In the genomic region with DNA sequence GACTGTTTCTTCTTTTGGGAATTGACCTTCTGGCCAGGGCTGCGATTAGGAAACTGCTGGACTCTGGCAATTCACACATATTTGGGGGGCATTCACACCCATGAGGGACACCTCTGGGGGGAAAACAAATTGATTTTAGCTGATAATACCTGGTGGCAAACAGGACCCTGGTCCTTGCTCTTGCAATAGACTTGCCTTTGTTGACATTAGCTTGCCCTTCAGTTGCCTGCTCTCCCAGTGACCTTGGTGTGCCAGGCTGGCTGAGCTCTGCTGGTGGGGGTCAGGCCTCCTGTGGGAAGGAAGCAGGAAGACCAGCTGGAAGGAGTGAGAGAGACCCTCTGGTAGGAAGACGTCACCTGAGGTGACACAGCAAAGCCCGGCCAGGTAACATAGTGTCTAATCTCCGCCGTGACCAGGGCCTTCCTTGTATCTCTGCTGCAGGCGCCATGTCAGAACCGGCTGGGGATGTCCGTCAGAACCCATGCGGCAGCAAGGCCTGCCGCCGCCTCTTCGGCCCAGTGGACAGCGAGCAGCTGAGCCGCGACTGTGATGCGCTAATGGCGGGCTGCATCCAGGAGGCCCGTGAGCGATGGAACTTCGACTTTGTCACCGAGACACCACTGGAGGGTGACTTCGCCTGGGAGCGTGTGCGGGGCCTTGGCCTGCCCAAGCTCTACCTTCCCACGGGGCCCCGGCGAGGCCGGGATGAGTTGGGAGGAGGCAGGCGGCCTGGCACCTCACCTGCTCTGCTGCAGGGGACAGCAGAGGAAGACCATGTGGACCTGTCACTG, we compare ENCODE assay signal across 8 cellular contexts. TPM values are rescaled to one million over a fixed set of nuclear protein-coding genes. Genes with fewer than 3 reads are reported as not detected.
DNase-seq lines count a peak whose midpoint lies in the region; ATAC-seq, FAIRE-seq and TF ChIP-seq lines count a peak whose summit lies in the region.
"Had no signal": no experiment of that assay in that cellular context is flagged by ENCODE, and none has a peak within 500 bp of the region (broad histone marks: within the 10 kb centered on the region; RNA-seq: fewer than 3 reads in every experiment).

No MANE protein-coding gene starts in this region.

- H3K79me2 ChIP-seq in DOHH2 (ENCODE audit: control insufficient read depth, low read length) (peaks cover 49% of the 10 kb centered on the region), mammary epithelial cell (ENCODE audit: insufficient read depth, low read length) (peaks cover 68% of the 10 kb centered on the region), osteoblast (ENCODE audit: insufficient read depth, low read length) (peaks cover 57% of the 10 kb centered on the region)

- no peak overlapping the region for H3K14ac ChIP-seq in IMR-90 (replicated peaks; ENCODE audit: low read depth, low read length)

- H4K20me1 ChIP-seq in DOHH2 (ENCODE audit: control insufficient read depth, insufficient read depth, low read depth, low read length) = no peaks in the 10 kb centered on the region
- H4K20me1 ChIP-seq in IMR-90 (ENCODE audit: insufficient read depth, low read length) = peaks cover 100% of the 10 kb centered on the region
- H4K20me1 ChIP-seq in mammary epithelial cell (ENCODE audit: insufficient read depth, low read length) = peaks cover 14% of the 10 kb centered on the region
- peaks cover 75% of the 10 kb centered on the region for H4K20me1 ChIP-seq in osteoblast (ENCODE audit: insufficient read depth, low read length)

- WGBS in IMR-90 (ENCODE audit: extremely low coverage in 2 of 2, insufficient read length in 1 of 2), 2 experiments = 99% methylated on average over 20 of the region's 29 CpGs; no CpG with 5 or more reads in 1 of the 2 experiments
- WGBS in mammary epithelial cell (ENCODE audit: low coverage, missing lambda C conversion rate) = 97% methylated on average over 18 of the region's 29 CpGs

- peaks cover 19 to 60% of the 10 kb centered on the region in 2 experiments; a peak in 3 of 4 replicates for H3K79me1 ChIP-seq in IMR-90 (ENCODE audit: low read depth in 1 of 2, low read length in 2 of 2)

- no peak overlapping the region for H2BK5ac ChIP-seq in IMR-90 (ENCODE audit: low read depth, low read length, poor library complexity, severe bottlenecking)

- H3K4me2 ChIP-seq in DOHH2 (ENCODE audit: low read length) (peak overlapping the region; percentile 96), IMR-90 (ENCODE audit: low read depth, low read length) (peak overlapping the region; percentile 5; the same call in 1 of the 2 replicates), mammary epithelial cell (ENCODE audit: insufficient read depth, low read depth, low read length) (no peak overlapping the region), osteoblast (ENCODE audit: insufficient read depth, low read length) (no peak overlapping the region)

- POLR2A ChIA-PET in IMR-90 (lab: Charles Lee; ENCODE audit: unreplicated experiment) = interaction anchor here (0.5 to 1.5 kb wide), 4 partner anchors 16 to 655 kb away, joined by 4 to 6 read pairs (median 4); no protein-coding TSS in a partner anchor

- no peak overlapping the region for H2BK15ac ChIP-seq in IMR-90 (ENCODE audit: low read depth, low read length)

- no peak overlapping the region for H3K56ac ChIP-seq in IMR-90 (ENCODE audit: extremely low read depth, insufficient read depth, low read length)

- peaks cover 26% of the 10 kb centered on the region for H3F3A ChIP-seq in DOHH2 (ENCODE audit: control insufficient read depth, insufficient read depth)

- BruUV-seq in IMR-90 (replicated peaks; lab: Mats Ljungman, UMichigan) (no TSS peak), mammary epithelial cell (replicated peaks; lab: Mats Ljungman, UMichigan) (no TSS peak)

- intact Hi-C loops in IMR-90 (cut with micrococcal nuclease) (loop anchor here (5.0 kb wide), 1 partner anchor 262 kb away; no protein-coding TSS in a partner anchor), mammary epithelial cell (cut with micrococcal nuclease) (loop anchor here (2.0 kb wide), 1 partner anchor 243 kb away; no protein-coding TSS in a partner anchor)

- no peak for TF ChIP-seq RAD21 in IMR-90 (IDR thresholded peaks at IDR 0.05; ENCODE audit: low read length)

- no peak for TF ChIP-seq POLR2A in IMR-90 (IDR thresholded peaks at IDR 0.05; ENCODE audit: low read depth, low read length)

- CTCF ChIA-PET in IMR-90 (lab: Yijun Ruan, JAX) (interaction anchor here (0.6 kb wide), 1 partner anchor 63 kb away, joined by 3 read pairs; no protein-coding TSS in a partner anchor), mammary epithelial cell (lab: Charles Lee; ENCODE audit: low non-redundant PET) (no interaction called here)

- FAIRE-seq in urothelium cell line (lab: Jason Lieb, UNC) = no peak
- FAIRE-seq: endometrium had no signal

- no peak overlapping the region for H4K8ac ChIP-seq in IMR-90 (ENCODE audit: low read depth in 2 of 2, low read length in 2 of 2)

- H3K9me3 ChIP-seq in DOHH2 (ENCODE audit: control insufficient read depth, insufficient read depth, low read length) (no peaks in the 10 kb centered on the region), IMR-90 (ENCODE audit: control insufficient read depth, insufficient read depth, low read length) (no peaks in the 10 kb centered on the region), mammary epithelial cell (replicated peaks; ENCODE audit: insufficient read depth, low read length) (no peaks in the 10 kb centered on the region), osteoblast (ENCODE audit: low read depth, low read length) (no peaks in the 10 kb centered on the region)

- H3K9me2 ChIP-seq in DOHH2 (replicated peaks; ENCODE audit: control insufficient read depth, low read length) = no peaks in the 10 kb centered on the region

- DNase-seq in IMR-90 (no peak), mammary epithelial cell (no peak), osteoblast (ENCODE audit: insufficient read length, low spot score, missing footprints) (no peak), kidney glomerular epithelial cell (lab: John Stamatoyannopoulos, UW) (no peak), urothelium cell line (ENCODE audit: low spot score) (no peak)

- no peak overlapping the region for H2AK9ac ChIP-seq in IMR-90 (replicated peaks; ENCODE audit: low read depth, low read length, poor library complexity)

- no peak overlapping the region for H3K18ac ChIP-seq in IMR-90 (ENCODE audit: low read depth, low read length)

- H2BK120ac ChIP-seq in IMR-90 (ENCODE audit: low read depth, low read length) = no peak overlapping the region

- no peak overlapping the region for H2AK5ac ChIP-seq in IMR-90 (ENCODE audit: low read depth, low read length)

- peaks cover 93% of the 10 kb centered on the region for H3K4me1 ChIP-seq in DOHH2 (ENCODE audit: control insufficient read depth, low read length)
- peaks cover 3% of the 10 kb centered on the region for H3K4me1 ChIP-seq in IMR-90 (ENCODE audit: control insufficient read depth, insufficient read depth, low read length)
- peaks cover 26% of the 10 kb centered on the region for H3K4me1 ChIP-seq in mammary epithelial cell (ENCODE audit: insufficient read depth, low read length)
- H3K4me1 ChIP-seq in osteoblast (ENCODE audit: insufficient read depth, low read length) = peaks cover 19% of the 10 kb centered on the region

- TF ChIP-seq CTCF in DOHH2 (IDR thresholded peaks at IDR 0.05; ENCODE audit: low read depth, low read length, poor library complexity, severe bottlenecking) (no peak), IMR-90 (conservative IDR thresholded peaks at IDR 0.05; ENCODE audit: low read depth, low read length) (no peak), mammary epithelial cell (conservative IDR thresholded peaks at IDR 0.05 in 1 of 2, IDR thresholded peaks at IDR 0.05 in 1 of 2; ENCODE audit: extremely low read depth in 1 of 2, insufficient read depth in 1 of 2, low read depth in 1 of 2, low read length in 2 of 2) (no peak), osteoblast (IDR thresholded peaks at IDR 0.05; ENCODE audit: extremely low read depth, low read depth, low read length) (no peak)

- H3K4me3 ChIP-seq in DOHH2 (ENCODE audit: low read length) = peak overlapping the region; percentile 96
- no peak overlapping the region for H3K4me3 ChIP-seq in IMR-90 (ENCODE audit: insufficient read depth, low read depth, low read length)
- H3K4me3 ChIP-seq in mammary epithelial cell (replicated peaks in 1 of 3; ENCODE audit: insufficient read depth in 1 of 3, low read depth in 2 of 3, low read length in 3 of 3) = no peak overlapping the region
- H3K4me3 ChIP-seq in osteoblast (ENCODE audit: insufficient read depth, low read length) = peak overlapping the region; percentile 29

- H3K27ac ChIP-seq in DOHH2 (ENCODE audit: low read depth, low read length) (peak overlapping the region; percentile 89), IMR-90 (ENCODE audit: insufficient read depth, low read length) (no peak overlapping the region), mammary epithelial cell (ENCODE audit: insufficient read depth, low read depth, low read length) (peak overlapping the region; percentile 91), osteoblast (ENCODE audit: low read depth, low read length) (no peak overlapping the region)

- H3K27me3 ChIP-seq in DOHH2 (ENCODE audit: control insufficient read depth, low read length) = peaks cover 19% of the 10 kb centered on the region
- H3K27me3 ChIP-seq in IMR-90 (ENCODE audit: control insufficient read depth, insufficient read depth, low read length) = no peaks in the 10 kb centered on the region
- H3K27me3 ChIP-seq in mammary epithelial cell (ENCODE audit: insufficient read depth, low read length) = no peaks in the 10 kb centered on the region
- H3K27me3 ChIP-seq in osteoblast (ENCODE audit: insufficient read depth, low read length) = no peaks in the 10 kb centered on the region

- no peak overlapping the region for H3K23ac ChIP-seq in IMR-90 (ENCODE audit: low read depth, low read length)

- dilution Hi-C loops in IMR-90 (cut with HindIII; ENCODE audit: low sequenced_read_pairs, unreplicated experiment) (no loop called here), mammary epithelial cell (cut with HindIII; ENCODE audit: low sequenced_read_pairs) (loop anchor here (5.0 kb wide), 2 partner anchors 62 to 87 kb away; no protein-coding TSS in a partner anchor)

- H3K9ac ChIP-seq in IMR-90 (ENCODE audit: low read depth, low read length) (no peak overlapping the region), mammary epithelial cell (ENCODE audit: insufficient read depth, low read length) (peak overlapping the region; percentile 60)

- H4K5ac ChIP-seq in IMR-90 (ENCODE audit: low read depth, low read length) = no peak overlapping the region

- no peak overlapping the region for H4K91ac ChIP-seq in IMR-90 (ENCODE audit: insufficient read depth, low read depth, low read length)

- H3K4ac ChIP-seq in IMR-90 (ENCODE audit: low read depth, low read length) = no peak overlapping the region

- in situ Hi-C loops in IMR-90 (cut with MboI; ENCODE audit: low sequenced_read_pairs) = loop anchor here (5.0 kb wide), 1 partner anchor 62 kb away; no protein-coding TSS in a partner anchor
- in situ Hi-C loops in mammary epithelial cell (cut with MboI; ENCODE audit: low sequenced_read_pairs in 2 of 2) = loop anchor here in 1 of 2 donors (5.0 kb wide), 1 partner anchor 62 kb away; no protein-coding TSS in a partner anchor

- peaks cover 7% of the 10 kb centered on the region; the same call in 1 of the 2 replicates for H3K9me1 ChIP-seq in IMR-90 (ENCODE audit: insufficient read depth, low read length)

- H2BK20ac ChIP-seq in IMR-90 (ENCODE audit: low read depth, low read length) = no peak overlapping the region

- H2AFZ ChIP-seq in IMR-90 (replicated peaks; ENCODE audit: low read length, poor library complexity) = no peak overlapping the region
- no peak overlapping the region for H2AFZ ChIP-seq in mammary epithelial cell (ENCODE audit: low read depth, low read length)
- H2AFZ ChIP-seq in osteoblast (ENCODE audit: low read length) = no peak overlapping the region

- ATAC-seq in IMR-90 (ENCODE audit: low read depth) = no peak
- ATAC-seq in GM19324 (IDR thresholded peaks at IDR 0.05; ENCODE audit: low FRiP score, unreplicated experiment) = no peak

- H3K36me3 ChIP-seq in DOHH2 (ENCODE audit: control insufficient read depth, low read length) (peaks cover 62% of the 10 kb centered on the region), IMR-90 (ENCODE audit: control insufficient read depth, insufficient read depth, low read length) (peaks cover 62% of the 10 kb centered on the region), mammary epithelial cell (ENCODE audit: insufficient read depth, low read length) (peaks cover 33% of the 10 kb centered on the region), osteoblast (ENCODE audit: insufficient read depth, low read length) (peaks cover 71% of the 10 kb centered on the region)

RNA-seq across cellular contexts. Expression of a gene that starts 5.3 kb away (rescaled TPM):
- 155 and 171 TPM in 2 replicates for total RNA-seq in IMR-90 (2012; rRNA removed)
- 558 and 576 TPM in 2 replicates for polyA plus RNA-seq in IMR-90 (2012; rRNA removed)
- polyA plus RNA-seq in IMR-90 (2012; cell fraction: cytosol; rRNA removed) = 616 and 909 TPM in 2 replicates
- polyA plus RNA-seq in IMR-90 (2012; cell fraction: nucleus; rRNA removed; ENCODE audit: low replicate concordance) = 366 and 434 TPM in 2 replicates
- 100 to 1,000 TPM; 687 to 707 TPM for total RNA-seq in mammary epithelial cell
- polyA plus RNA-seq in mammary epithelial cell = 414 TPM
- polyA minus RNA-seq in mammary epithelial cell = 451 TPM
- 456 and 461 TPM in 2 replicates for total RNA-seq in osteoblast

RNA-seq across cellular contexts. Expression of a gene that starts 13.8 kb away (rescaled TPM):
- total RNA-seq in IMR-90 (2012; rRNA removed) (not detected in 2 replicates), mammary epithelial cell (under 1 TPM in 1 of 2 donors, not detected in 1; 0.17 TPM), osteoblast (under 0.01 and 0.36 TPM in 2 replicates)
- polyA plus RNA-seq in IMR-90 (2012; rRNA removed) (0.03 and 0.06 TPM in 2 replicates), mammary epithelial cell (0.02 TPM)
- 0.01 TPM in 1 of 2 replicates, not detected in the other for polyA plus RNA-seq in IMR-90 (2012; cell fraction: cytosol; rRNA removed)
- 0.35 and 0.36 TPM in 2 replicates for polyA plus RNA-seq in IMR-90 (2012; cell fraction: nucleus; rRNA removed; ENCODE audit: low replicate concordance)
- not detected for polyA minus RNA-seq in mammary epithelial cell

Comparison
In these comparisons a context has a peak if more than half of its experiments do, and no peak if none do; other contexts are left out.
1. H3K27ac ChIP-seq: peak in DOHH2 (single experiment) and mammary epithelial cell (single experiment); none in IMR-90 (single experiment) and osteoblast (single experiment).
2. H3K4me2 ChIP-seq: peak in DOHH2 (single experiment) and IMR-90 (single experiment); none in mammary epithelial cell (single experiment) and osteoblast (single experiment).
3. H3K4me3 ChIP-seq: peak in DOHH2 (single experiment) and osteoblast (single experiment); none in IMR-90 (single experiment) and mammary epithelial cell (0 of 3).